Comparison of ENCODE assay signal across 36 cellular contexts in the genomic region with DNA sequence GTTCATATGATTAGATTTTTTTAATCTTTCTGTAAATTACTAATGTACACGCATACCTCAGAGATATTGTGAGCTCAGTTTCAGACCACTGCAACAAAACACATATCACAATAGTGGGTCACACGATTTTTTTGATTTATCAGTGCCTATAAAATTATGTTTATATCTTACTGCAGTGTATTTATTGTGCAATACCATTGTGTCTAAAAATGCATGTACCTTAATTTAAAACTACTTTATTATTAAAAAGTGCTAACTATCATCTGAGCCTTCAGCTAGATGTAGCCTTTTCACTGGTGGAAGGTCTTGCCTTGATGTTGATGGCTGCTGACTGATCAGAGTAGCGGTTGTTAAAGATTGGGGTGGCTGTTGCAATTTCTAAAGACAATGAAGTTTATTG.
"Had no signal": no experiment of that assay in that cellular context is flagged by ENCODE, and none has a peak within 500 bp of the region (broad histone marks: within the 10 kb centered on the region; RNA-seq: fewer than 3 reads in every experiment).

No MANE protein-coding gene starts in this region.

- H3K4me3 ChIP-seq: MG63 had no signal

- H3K36me3 ChIP-seq: MG63 had no signal

- DNase-seq: Karpas-422, Kasumi-1, MG63, MM.1S, MV-4-11, NCI-H1048, NCI-H1092, NCI-H1092 treated with DMSO at 0.1 percent for 48 hours, NCI-H1105, NCI-H1105 treated with DMSO at 0.1 percent for 48 hours, NCI-H1417, NCI-H1417 treated with DMSO at 0.1 percent for 48 hours, NCI-H1436, NCI-H1436 treated with DMSO at 0.1 percent for 48 hours, NCI-H1694, NCI-H1694 treated with DMSO at 0.1 percent for 48 hours, NCI-H187, NCI-H187 treated with DMSO at 0.1 percent for 48 hours, NCI-H1930, NCI-H2029, NCI-H2029 treated with DMSO at 0.1 percent for 48 hours, NCI-H2081, NCI-H2081 treated with DMSO at 0.1 percent for 48 hours, NCI-H2107, NCI-H2171, NCI-H2171 treated with DMSO at 0.1 percent for 48 hours, NCI-H2227 treated with DMSO at 0.1 percent for 48 hours, NCI-H226, NCI-H345, NCI-H446, NCI-H446 treated with DMSO at 0.1 percent for 48 hours, NCI-H510A, NCI-H510A treated with DMSO at 0.1 percent for 48 hours, NCI-H524, NCI-H524 treated with DMSO at 0.1 percent for 48 hours, NCI-H526 had no signal

- H3K27me3 ChIP-seq: MG63 had no signal

- H3K9me3 ChIP-seq: MG63 had no signal
